ENCODE assay signal across 2 cellular contexts in genomic region chr4:3526456-3526855, GRCh38.
TF ChIP-seq lines count a peak whose summit lies in the region.

No MANE protein-coding gene starts in this region.

TF ChIP-seq in HepG2, 621 proteins besides CTCF, POLR2A, EP300 and RAD21:
- TF ChIP-seq ARID3A (IDR thresholded peaks at IDR 0.05; ENCODE audit: low read depth, low read length) (no peak), ZNF354B (CRISPR knock-in tag; IDR thresholded peaks at IDR 0.05) (no peak), FOSL2 (CRISPR knock-in tag; IDR thresholded peaks at IDR 0.05) (no peak), NFE2 (CRISPR knock-in tag; IDR thresholded peaks at IDR 0.05) (no peak), RAD51 (IDR thresholded peaks at IDR 0.05; ENCODE audit: borderline replicate concordance) (no peak)
- TF ChIP-seq, protein P1, sequence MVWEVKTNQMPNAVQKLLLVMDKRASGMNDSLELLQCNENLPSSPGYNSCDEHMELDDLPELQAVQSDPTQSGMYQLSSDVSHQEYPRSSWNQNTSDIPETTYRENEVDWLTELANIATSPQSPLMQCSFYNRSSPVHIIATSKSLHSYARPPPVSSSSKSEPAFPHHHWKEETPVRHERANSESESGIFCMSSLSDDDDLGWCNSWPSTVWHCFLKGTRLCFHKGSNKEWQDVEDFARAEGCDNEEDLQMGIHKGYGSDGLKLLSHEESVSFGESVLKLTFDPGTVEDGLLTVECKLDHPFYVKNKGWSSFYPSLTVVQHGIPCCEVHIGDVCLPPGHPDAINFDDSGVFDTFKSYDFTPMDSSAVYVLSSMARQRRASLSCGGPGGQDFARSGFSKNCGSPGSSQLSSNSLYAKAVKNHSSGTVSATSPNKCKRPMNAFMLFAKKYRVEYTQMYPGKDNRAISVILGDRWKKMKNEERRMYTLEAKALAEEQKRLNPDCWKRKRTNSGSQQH (CRISPR knock-in tag; IDR thresholded peaks at IDR 0.05; ENCODE audit: low read depth): no peak

TF ChIP-seq in K562, 482 proteins besides CTCF, POLR2A, EP300 and RAD21:
- TF ChIP-seq U2AF1 (optimal IDR thresholded peaks at IDR 0.05; ENCODE audit: low read depth, low read length) (no peak), RBFOX2 (IDR thresholded peaks at IDR 0.05; ENCODE audit: low read depth, low read length) (0 out of 2 replicates have a peak, but pooled peaks have one; percentile 22)
